Comparison of ENCODE assay signal across 16 cellular contexts in the genomic region with DNA sequence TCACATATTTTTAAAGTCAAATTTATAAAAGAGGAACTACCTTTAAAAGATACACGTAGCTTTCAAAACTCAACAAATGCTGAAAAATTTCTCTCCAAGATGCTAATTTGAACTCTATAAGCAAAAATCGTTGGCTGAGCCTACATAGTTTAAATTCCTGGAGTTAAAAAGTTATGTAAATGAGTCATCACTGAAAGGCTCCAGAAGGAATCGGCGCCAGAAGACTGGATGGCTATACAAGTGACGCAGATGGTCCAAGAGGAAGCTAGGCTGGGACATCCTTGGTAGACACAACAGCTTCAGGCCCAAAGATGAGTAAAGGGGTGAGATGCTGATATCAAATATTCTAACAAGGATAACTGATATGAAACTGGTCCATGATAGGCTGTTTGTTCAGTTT. TPM values are rescaled to one million over a fixed set of nuclear protein-coding genes. Genes with fewer than 3 reads are reported as not detected.
DNase-seq lines count a peak whose midpoint lies in the region; ATAC-seq and TF ChIP-seq lines count a peak whose summit lies in the region.
"Had no signal": no experiment of that assay in that cellular context is flagged by ENCODE, and none has a peak within 500 bp of the region (broad histone marks: within the 10 kb centered on the region; RNA-seq: fewer than 3 reads in every experiment).

No MANE protein-coding gene starts in this region.

- H3K14ac ChIP-seq in mesenchymal stem cell (ENCODE audit: low read length in 2 of 2) = no peak overlapping the region

- peak; percentile 94 for DNase-seq in AG10803 (ENCODE audit: low read depth)
- peak; percentile 85 for DNase-seq in LHCN-M2 (ENCODE audit: low read depth)
- peak; percentile 91 for DNase-seq in brain microvascular endothelial cell
- peak; percentile 67 for DNase-seq in mesenchymal stem cell
- DNase-seq in iPS-NIHi7 (ENCODE audit: extremely low spot score) = no peak
- no peak for DNase-seq in HUDEP-2 (lab: John Stamatoyannopoulos, UW; ENCODE audit: unreplicated experiment in 76 of 76)
- DNase-seq in upper lobe of right lung = no peak
- DNase-seq: activated naive CD8-positive, alpha-beta T cell treated with anti-CD3 and anti-CD28 coated beads for 36 hours; CD8-positive, alpha-beta T cell; effector memory CD4-positive, alpha-beta T cell; midbrain; NCI-H1092; NCI-H510A; Peyer's patch; stimulated activated CD4-positive, alpha-beta T cell treated with anti-CD3 and anti-CD28 coated beads, Interleukin-4, amount 100 ng/mL, for 4 hours had no signal

- no peak overlapping the region for H2BK15ac ChIP-seq in mesenchymal stem cell (ENCODE audit: low read depth, poor library complexity, severe bottlenecking)

- no peak overlapping the region for H2BK12ac ChIP-seq in mesenchymal stem cell (ENCODE audit: low read length in 2 of 2)

- H2AK5ac ChIP-seq in mesenchymal stem cell (ENCODE audit: low read length, severe bottlenecking) = no peak overlapping the region

- peaks cover 3% of the 10 kb centered on the region for H3K4me1 ChIP-seq in mesenchymal stem cell (ENCODE audit: control insufficient read depth, insufficient read depth, low read depth, low read length)
- H3K4me1 ChIP-seq in upper lobe of right lung = no peaks in the 10 kb centered on the region
- H3K4me1 ChIP-seq: Peyer's patch had no signal

- intact Hi-C loops in upper lobe of right lung (cut with DNase I) = loop anchor here (10.0 kb wide), 2 partner anchors 371 to 441 kb away; no protein-coding TSS in a partner anchor

- H3K4me2 ChIP-seq in mesenchymal stem cell (ENCODE audit: low read length, poor library complexity, severe bottlenecking) = no peak overlapping the region

- H3K18ac ChIP-seq in mesenchymal stem cell (ENCODE audit: low read depth in 1 of 2, low read length in 2 of 2) = no peak overlapping the region

- in situ Hi-C loops in brain microvascular endothelial cell (cut with HindIII; ENCODE audit: low pct_ligation_motif_present, low sequenced_read_pairs) = no loop called here

- H3K36me3 ChIP-seq in brain microvascular endothelial cell (replicated peaks) (no peaks in the 10 kb centered on the region), mesenchymal stem cell (ENCODE audit: control insufficient read depth in 1 of 2, insufficient read depth in 2 of 2, low read depth in 1 of 2, low read length in 2 of 2) (no peaks in the 10 kb centered on the region), upper lobe of right lung (no peaks in the 10 kb centered on the region)
- H3K36me3 ChIP-seq: Peyer's patch had no signal

- H4K91ac ChIP-seq in mesenchymal stem cell (ENCODE audit: low read length) = no peak overlapping the region

- H3K27me3 ChIP-seq in brain microvascular endothelial cell (replicated peaks) (no peaks in the 10 kb centered on the region), mesenchymal stem cell (ENCODE audit: control insufficient read depth in 1 of 2, insufficient read depth in 1 of 2, low read length in 2 of 2) (no peaks in the 10 kb centered on the region), upper lobe of right lung (no peaks in the 10 kb centered on the region)
- H3K27me3 ChIP-seq: Peyer's patch had no signal

- no peaks in the 10 kb centered on the region for H3K79me1 ChIP-seq in mesenchymal stem cell (replicated peaks; ENCODE audit: low read length, poor library complexity, severe bottlenecking)

- 10% methylated on average over 5 of the region's 5 CpGs for WGBS in mesenchymal stem cell

- H3K4me3 ChIP-seq in AG10803 (ENCODE audit: low read length) = no peak overlapping the region
- H3K4me3 ChIP-seq in brain microvascular endothelial cell (ENCODE audit: low read depth, low read length) = no peak overlapping the region
- no peak overlapping the region for H3K4me3 ChIP-seq in mesenchymal stem cell (ENCODE audit: insufficient read depth in 1 of 2, low read depth in 1 of 2, low read length in 2 of 2)
- H3K4me3 ChIP-seq in upper lobe of right lung = no peak overlapping the region
- H3K4me3 ChIP-seq: Peyer's patch had no signal

- no peak overlapping the region for H3K23ac ChIP-seq in mesenchymal stem cell (ENCODE audit: low read length in 2 of 2)

- H3K9ac ChIP-seq in mesenchymal stem cell (ENCODE audit: low read length) = no peak overlapping the region

- TF ChIP-seq CTCF in AG10803 (conservative IDR thresholded peaks at IDR 0.05; ENCODE audit: low read length) = no peak
- no peak for TF ChIP-seq CTCF in brain microvascular endothelial cell (IDR thresholded peaks at IDR 0.05; ENCODE audit: low read depth, low read length, missing control alignments)
- no peak for TF ChIP-seq CTCF in upper lobe of right lung (IDR thresholded peaks at IDR 0.05)

- ATAC-seq in HG03571 (IDR thresholded peaks at IDR 0.05; ENCODE audit: unreplicated experiment) = no peak
- no peak for ATAC-seq in upper lobe of right lung
- ATAC-seq: CD8-positive, alpha-beta T cell had no signal

- no peak overlapping the region for H2AFZ ChIP-seq in mesenchymal stem cell (ENCODE audit: low read depth, low read length)

- H3K27ac ChIP-seq in brain microvascular endothelial cell (peak overlapping the region; percentile 84), mesenchymal stem cell (ENCODE audit: low read length, poor library complexity, severe bottlenecking) (no peak overlapping the region), upper lobe of right lung (no peak overlapping the region)
- H3K27ac ChIP-seq: Peyer's patch had no signal

- no peak overlapping the region for H3K4ac ChIP-seq in mesenchymal stem cell (ENCODE audit: low read depth in 1 of 2, low read length in 2 of 2)

- H2BK5ac ChIP-seq in mesenchymal stem cell (ENCODE audit: low read depth, low read length, poor library complexity, severe bottlenecking) = no peak overlapping the region

- no peak overlapping the region for H2BK120ac ChIP-seq in mesenchymal stem cell (ENCODE audit: low read depth, low read length)

- H4K8ac ChIP-seq in mesenchymal stem cell (ENCODE audit: low read length) = no peak overlapping the region

- no peaks in the 10 kb centered on the region for H3K9me3 ChIP-seq in mesenchymal stem cell (ENCODE audit: control insufficient read depth, low read length)
- no peaks in the 10 kb centered on the region for H3K9me3 ChIP-seq in upper lobe of right lung
- H3K9me3 ChIP-seq: Peyer's patch had no signal

RNA-seq across cellular contexts. Expression of a gene that starts 22.8 kb away (rescaled TPM):
- not detected in 2 replicates for total RNA-seq in LHCN-M2 (2014; rRNA removed)
- not detected for polyA plus RNA-seq in LHCN-M2 (2012)
- polyA plus RNA-seq in mesenchymal stem cell (2013, experiment 1 of 2) = 0.04 TPM
- polyA plus RNA-seq in mesenchymal stem cell (2013, experiment 2 of 2) = 0.16 TPM
- 1.1 TPM for total RNA-seq in upper lobe of right lung

RNA-seq across cellular contexts. Expression of a gene that starts 34.4 kb away (rescaled TPM):
- total RNA-seq in LHCN-M2 (2014; rRNA removed) = 49.6 and 52.5 TPM in 2 replicates
- 68.9 TPM for polyA plus RNA-seq in LHCN-M2 (2012)
- polyA plus RNA-seq in mesenchymal stem cell (2013, experiment 1 of 2) = 65.0 TPM
- polyA plus RNA-seq in mesenchymal stem cell (2013, experiment 2 of 2) = 66.1 TPM
- 52.7 TPM for total RNA-seq in upper lobe of right lung

Comparison
In these comparisons a context has a peak if more than half of its experiments do, and no peak if none do; other contexts are left out.
1. DNase-seq: peak in AG10803 (single experiment), LHCN-M2 (single experiment), brain microvascular endothelial cell (single experiment) and mesenchymal stem cell (single experiment); none in iPS-NIHi7 (single experiment), HUDEP-2 (0 of 76) and upper lobe of right lung (single experiment).